Comparison of ENCODE assay signal across 32 cellular contexts in genomic region chr3:69585472-69585871, GRCh38.
DNase-seq lines count a peak whose midpoint lies in the region; ATAC-seq, FAIRE-seq and TF ChIP-seq lines count a peak whose summit lies in the region.
"Had no signal": no experiment of that assay in that cellular context is flagged by ENCODE, and none has a peak within 500 bp of the region (broad histone marks: within the 10 kb centered on the region; RNA-seq: fewer than 3 reads in every experiment).

No MANE protein-coding gene starts in this region.

- no peak overlapping the region for H2BK120ac ChIP-seq in IMR-90 (ENCODE audit: low read depth, low read length)

- no peaks in the 10 kb centered on the region for H3K4me1 ChIP-seq in HepG2 (ENCODE audit: insufficient read depth, low read length)
- H3K4me1 ChIP-seq in right lobe of liver: no peaks in the 10 kb centered on the region
- no peaks in the 10 kb centered on the region for H3K4me1 ChIP-seq in IMR-90 (ENCODE audit: control insufficient read depth, insufficient read depth, low read length)
- no peaks in the 10 kb centered on the region for H3K4me1 ChIP-seq in K562 (replicated peaks in 1 of 2; ENCODE audit: control insufficient read depth in 2 of 2, insufficient read depth in 2 of 2, low read length in 2 of 2)
- H3K4me1 ChIP-seq: A549; BE2C; BLaER1; BLaER1 treated with 17β-estradiol and CSF1 and Interleukin-3, amounts not matched to agents 10 nM and 100 nM; Caco-2 had no signal

- H3K9me1 ChIP-seq in IMR-90 (ENCODE audit: insufficient read depth, low read length) (no peaks in the 10 kb centered on the region), K562 (ENCODE audit: control insufficient read depth, insufficient read depth, low read length) (no peaks in the 10 kb centered on the region)

- H3K18ac ChIP-seq in IMR-90 (ENCODE audit: low read depth, low read length): no peak overlapping the region

- no peak overlapping the region for H3K23ac ChIP-seq in IMR-90 (ENCODE audit: low read depth, low read length)

- H2AFZ ChIP-seq in HepG2 (ENCODE audit: low read length) (no peak overlapping the region), IMR-90 (replicated peaks; ENCODE audit: low read length, poor library complexity) (no peak overlapping the region), K562 (ENCODE audit: low read depth, low read length) (no peak overlapping the region)

- TF ChIP-seq EP300 in HepG2 (IDR thresholded peaks at IDR 0.05; ENCODE audit: low read depth in 2 of 2, low read length in 2 of 2) (no peak), HepG2 (CRISPR knock-in tag; IDR thresholded peaks at IDR 0.05; ENCODE audit: borderline replicate concordance) (no peak), K562 (IDR thresholded peaks at IDR 0.05; ENCODE audit: low read length) (no peak)

- H3K14ac ChIP-seq in IMR-90 (replicated peaks; ENCODE audit: low read depth, low read length): no peak overlapping the region

- H3K9me3 ChIP-seq in HepG2 (ENCODE audit: low read length) (peaks cover 19% of the 10 kb centered on the region), right lobe of liver (peaks cover 0 to 5% (median 0%) of the 10 kb centered on the region in 4 donors), IMR-90 (ENCODE audit: control insufficient read depth, insufficient read depth, low read length) (no peaks in the 10 kb centered on the region), K562 (replicated peaks; ENCODE audit: control insufficient read depth, insufficient read depth, low read depth, low read length) (no peaks in the 10 kb centered on the region)
- H3K9me3 ChIP-seq: BE2C had no signal

- TF ChIP-seq POLR2A in HepG2 (IDR thresholded peaks at IDR 0.05; ENCODE audit: insufficient read depth in 1 of 2, low read depth in 2 of 2, low read length in 2 of 2): no peak
- TF ChIP-seq POLR2A in right lobe of liver (IDR thresholded peaks at IDR 0.05): no peak
- TF ChIP-seq POLR2A in IMR-90 (IDR thresholded peaks at IDR 0.05; ENCODE audit: low read depth, low read length): no peak
- no peak for TF ChIP-seq POLR2A in K562 (conservative IDR thresholded peaks at IDR 0.05)

- H3K36me3 ChIP-seq in HepG2 (replicated peaks in 1 of 2; ENCODE audit: control insufficient read depth in 1 of 2, insufficient read depth in 2 of 2, low read length in 2 of 2) (no peaks in the 10 kb centered on the region), right lobe of liver (no peaks in the 10 kb centered on the region), IMR-90 (ENCODE audit: control insufficient read depth, insufficient read depth, low read length) (no peaks in the 10 kb centered on the region), K562 (ENCODE audit: control insufficient read depth, insufficient read depth, low read length) (no peaks in the 10 kb centered on the region)
- H3K36me3 ChIP-seq: BE2C; BLaER1; BLaER1 treated with 17β-estradiol and CSF1 and Interleukin-3, amounts not matched to agents 10 nM and 100 nM had no signal

- H2AK5ac ChIP-seq in IMR-90 (ENCODE audit: low read depth, low read length): no peak overlapping the region

- FAIRE-seq in HepG2 (lab: Jason Lieb, UNC) (no peak), K562 (lab: Jason Lieb, UNC) (no peak), D721Med (lab: Jason Lieb, UNC) (no peak)
- FAIRE-seq: A204.1, A549 had no signal

- TF ChIP-seq CTCF in HepG2 (CRISPR knock-in tag; IDR thresholded peaks at IDR 0.05): no peak
- no peak for TF ChIP-seq CTCF in right lobe of liver (IDR thresholded peaks at IDR 0.05)
- TF ChIP-seq CTCF in IMR-90 (conservative IDR thresholded peaks at IDR 0.05; ENCODE audit: low read depth, low read length): no peak
- TF ChIP-seq CTCF in K562 (IDR thresholded peaks at IDR 0.05 in 2 of 3, conservative IDR thresholded peaks at IDR 0.05 in 1 of 3; ENCODE audit: insufficient read depth in 2 of 3, low read depth in 1 of 3, low read length in 3 of 3): no peak
- TF ChIP-seq CTCF in D721Med (IDR thresholded peaks at IDR 0.05; ENCODE audit: insufficient read depth, missing control alignments): no peak

- H2BK15ac ChIP-seq in IMR-90 (ENCODE audit: low read depth, low read length): no peak overlapping the region

- no peak overlapping the region for H3K4me3 ChIP-seq in HepG2 (replicated peaks in 1 of 3; ENCODE audit: insufficient read depth in 1 of 3, low read depth in 2 of 3, low read length in 3 of 3)
- H3K4me3 ChIP-seq in right lobe of liver: no peak overlapping the region
- no peak overlapping the region for H3K4me3 ChIP-seq in IMR-90 (ENCODE audit: insufficient read depth, low read depth, low read length)
- H3K4me3 ChIP-seq in K562: no peak overlapping the region
- H3K4me3 ChIP-seq: A549; BLaER1; BLaER1 treated with 17β-estradiol and CSF1 and Interleukin-3, amounts not matched to agents 10 nM and 100 nM had no signal

- H3K27me3 ChIP-seq in HepG2 (ENCODE audit: control insufficient read depth in 1 of 2, insufficient read depth in 2 of 2, low read length in 2 of 2): no peaks in the 10 kb centered on the region
- no peaks in the 10 kb centered on the region for H3K27me3 ChIP-seq in right lobe of liver
- H3K27me3 ChIP-seq in IMR-90 (ENCODE audit: control insufficient read depth, insufficient read depth, low read length): no peaks in the 10 kb centered on the region
- no peaks in the 10 kb centered on the region for H3K27me3 ChIP-seq in K562 (ENCODE audit: control insufficient read depth in 2 of 2, insufficient read depth in 2 of 2, low read length in 2 of 2)
- H3K27me3 ChIP-seq: BE2C; BLaER1; BLaER1 treated with 17β-estradiol and CSF1 and Interleukin-3, amounts not matched to agents 10 nM and 100 nM had no signal

- H3K9ac ChIP-seq in HepG2 (ENCODE audit: insufficient read depth, low read depth, low read length) (no peak overlapping the region), IMR-90 (ENCODE audit: low read depth, low read length) (no peak overlapping the region), K562 (ENCODE audit: insufficient read depth in 1 of 2, low read depth in 2 of 2, low read length in 2 of 2) (no peak overlapping the region)
- H3K9ac ChIP-seq: BLaER1; BLaER1 treated with 17β-estradiol and CSF1 and Interleukin-3, amounts not matched to agents 10 nM and 100 nM had no signal

- intact Hi-C loops in HepG2 (cut with micrococcal nuclease; ENCODE audit: unreplicated experiment): no loop called here
- intact Hi-C loops in right lobe of liver (cut with DNase I): no loop called here
- intact Hi-C loops in IMR-90 (cut with micrococcal nuclease): no loop called here
- intact Hi-C loops in K562 (cut with micrococcal nuclease): no loop called here

- 6% methylated on average over 1 of the region's 1 CpG for WGBS in HepG2 (ENCODE audit: low lambda C conversion rate)
- 92% methylated on average over 1 of the region's 1 CpG for WGBS in right lobe of liver (ENCODE audit: insufficient coverage, low coverage, low lambda C conversion rate, missing lambda C conversion rate)
- WGBS in IMR-90 (ENCODE audit: extremely low coverage in 2 of 2, insufficient read length in 1 of 2), 2 experiments: no CpG with 5 or more reads among the region's 1 CpG
- 0% methylated on average over 1 of the region's 1 CpG for WGBS in K562 (ENCODE audit: insufficient coverage, low coverage, missing lambda C conversion rate)

- H4K8ac ChIP-seq in IMR-90 (ENCODE audit: low read depth in 2 of 2, low read length in 2 of 2): no peak overlapping the region

- no TSS peak for BruUV-seq in HepG2 (replicated peaks; lab: Mats Ljungman, UMichigan)
- BruUV-seq in IMR-90 (replicated peaks; lab: Mats Ljungman, UMichigan): no TSS peak
- BruUV-seq in K562 (replicated peaks; lab: Mats Ljungman, UMichigan): no TSS peak

- H2BK20ac ChIP-seq in IMR-90 (ENCODE audit: low read depth, low read length): no peak overlapping the region

- H3K4ac ChIP-seq in IMR-90 (ENCODE audit: low read depth, low read length): no peak overlapping the region

- H3K56ac ChIP-seq in IMR-90 (ENCODE audit: extremely low read depth, insufficient read depth, low read length): no peak overlapping the region

- H3K27ac ChIP-seq in HepG2 (ENCODE audit: extremely low read length, insufficient read depth, low read length) (no peak overlapping the region), right lobe of liver (no peak overlapping the region), IMR-90 (ENCODE audit: insufficient read depth, low read length) (no peak overlapping the region), K562 (ENCODE audit: extremely low read depth, low read depth, low read length) (no peak overlapping the region)
- H3K27ac ChIP-seq: 22Rv1; A549; BLaER1; BLaER1 treated with 17β-estradiol and CSF1 and Interleukin-3, amounts not matched to agents 10 nM and 100 nM; C4-2B had no signal

- H4K20me1 ChIP-seq in HepG2 (ENCODE audit: insufficient read depth, low read length) (no peaks in the 10 kb centered on the region), IMR-90 (ENCODE audit: insufficient read depth, low read length) (no peaks in the 10 kb centered on the region), K562 (replicated peaks; ENCODE audit: control insufficient read depth, insufficient read depth, low read length) (no peaks in the 10 kb centered on the region)
- H4K20me1 ChIP-seq: BLaER1; BLaER1 treated with 17β-estradiol and CSF1 and Interleukin-3, amounts not matched to agents 10 nM and 100 nM had no signal

- no peaks in the 10 kb centered on the region for H3K79me1 ChIP-seq in IMR-90 (ENCODE audit: low read depth in 1 of 2, low read length in 2 of 2)

- TF ChIP-seq RAD21 in HepG2 (CRISPR knock-in tag; IDR thresholded peaks at IDR 0.05) (no peak), IMR-90 (IDR thresholded peaks at IDR 0.05; ENCODE audit: low read length) (no peak), K562 (CRISPR knock-in tag; conservative IDR thresholded peaks at IDR 0.05 in 1 of 2, IDR thresholded peaks at IDR 0.05 in 1 of 2) (no peak)

- H4K91ac ChIP-seq in IMR-90 (ENCODE audit: insufficient read depth, low read depth, low read length): no peak overlapping the region

- no peak for DNase-seq in HepG2 (ENCODE audit: low spot score)
- DNase-seq in right lobe of liver: no peak
- DNase-seq in IMR-90: no peak
- DNase-seq in K562 (ENCODE audit: extremely low read depth in 1 of 4, low spot score in 3 of 4): no peak
- no peak for DNase-seq in D721Med (ENCODE audit: insufficient read length, low spot score)
- DNase-seq: 8988T; ACHN; AML-193; BE2C; C1 segment of cervical spinal cord; Caco-2; Calu3; CD4-positive, alpha-beta memory T cell; CD4-positive, alpha-beta T cell; CD4-positive, CD25-positive, alpha-beta regulatory T cell; CD8-positive, alpha-beta memory T cell; CD8-positive, alpha-beta T cell; COR-L47; DMS 273 treated with DMSO at 0.1 percent for 48 hours; DMS153; DMS53; DMS79; DMS79 treated with DMSO at 0.1 percent for 48 hours; DND-41; EL had no signal

- no peak overlapping the region for H3K4me2 ChIP-seq in HepG2 (ENCODE audit: low read depth, low read length)
- no peak overlapping the region for H3K4me2 ChIP-seq in IMR-90 (ENCODE audit: low read depth, low read length)
- H3K4me2 ChIP-seq in K562 (ENCODE audit: insufficient read depth, low read length): no peak overlapping the region
- H3K4me2 ChIP-seq: A549; BLaER1; BLaER1 treated with 17β-estradiol and CSF1 and Interleukin-3, amounts not matched to agents 10 nM and 100 nM had no signal

- no peak overlapping the region for H4K5ac ChIP-seq in IMR-90 (ENCODE audit: low read depth, low read length)

- ATAC-seq in HepG2: no peak
- no peak for ATAC-seq in right lobe of liver
- no peak for ATAC-seq in IMR-90 (ENCODE audit: low read depth)
- no peak for ATAC-seq in K562
- ATAC-seq in GM21390 (IDR thresholded peaks at IDR 0.05; ENCODE audit: unreplicated experiment): no peak
- ATAC-seq: A549; CD8-positive, alpha-beta T cell had no signal

- dilution Hi-C loops in IMR-90 (cut with HindIII; ENCODE audit: low sequenced_read_pairs, unreplicated experiment): no loop called here

- no peak overlapping the region for H2BK5ac ChIP-seq in IMR-90 (ENCODE audit: low read depth, low read length, poor library complexity, severe bottlenecking)

- no peak overlapping the region for H2AK9ac ChIP-seq in IMR-90 (replicated peaks; ENCODE audit: low read depth, low read length, poor library complexity)

- CTCF ChIA-PET in HepG2 (lab: Yijun Ruan, JAX; ENCODE audit: low intra/inter-chr PET ratio, low total read pairs) (no interaction called here), IMR-90 (lab: Yijun Ruan, JAX) (interaction anchor here (0.6 kb wide), 1 partner anchor 210 kb away, joined by 3 read pairs; no protein-coding TSS in a partner anchor), K562 (lab: Yijun Ruan, JAX; ENCODE audit: low intra/inter-chr PET ratio) (interaction anchor here (0.6 kb wide), 1 partner anchor 15 kb away, joined by 3 read pairs; no protein-coding TSS in a partner anchor)

- POLR2A ChIA-PET in HepG2 (lab: Yijun Ruan, JAX): no interaction called here
- POLR2A ChIA-PET in IMR-90 (lab: Charles Lee; ENCODE audit: unreplicated experiment): no interaction called here
- POLR2A ChIA-PET in K562 (lab: Yijun Ruan, JAX): no interaction called here

- in situ Hi-C loops in HepG2 (cut with HindIII; ENCODE audit: extremely low pct_ligation_motif_present, low pct_unique_long_range_greater_than_20kb): no loop called here
- in situ Hi-C loops in IMR-90 (cut with MboI; ENCODE audit: low sequenced_read_pairs): no loop called here
- in situ Hi-C loops in K562 (cut with MboI): no loop called here

- H3K79me2 ChIP-seq in HepG2 (ENCODE audit: insufficient read depth, low read length) (no peaks in the 10 kb centered on the region), K562 (ENCODE audit: control insufficient read depth, insufficient read depth, low read length) (no peaks in the 10 kb centered on the region)

Comparison
In these comparisons a context has a peak if more than half of its experiments do, and no peak if none do; other contexts are left out.
1. Of the 241 proteins assayed by ChIP-seq in both HepG2 and K562: peak only in HepG2: none; only in K562: none; in both: CEBPB; in neither: 239; mixed calls (peak in some experiments, not most) for 1.